In genomic region chr3:61589856-61590255, GRCh38 we compare ENCODE assay signal across 13 cellular contexts. TPM values are rescaled to one million over a fixed set of nuclear protein-coding genes. Genes with fewer than 3 reads are reported as not detected.
DNase-seq lines count a peak whose midpoint lies in the region.
"Had no signal": no experiment of that assay in that cellular context is flagged by ENCODE, and none has a peak within 500 bp of the region (broad histone marks: within the 10 kb centered on the region; RNA-seq: fewer than 3 reads in every experiment).

No MANE protein-coding gene starts in this region.

- peak; percentile 50 for DNase-seq in H4 (ENCODE audit: low spot score)
- peak; percentile 93 for DNase-seq in RPMI7951 (ENCODE audit: low read depth)
- no peak for DNase-seq in epithelial cell of prostate (ENCODE audit: low read depth, low spot score)
- DNase-seq in renal cortical epithelial cell (ENCODE audit: low read depth): peak; percentile 65
- no peak for DNase-seq in NCI-H2227 (lab: John Stamatoyannopoulos, UW; ENCODE audit: unreplicated experiment)
- DNase-seq in NCI-H1694 treated with DMSO at 0.1 percent for 48 hours (lab: John Stamatoyannopoulos, UW): no peak
- no peak for DNase-seq in NCI-H510A treated with DMSO at 0.1 percent for 48 hours (lab: John Stamatoyannopoulos, UW)
- DNase-seq: activated CD4-positive, alpha-beta T cell treated with anti-CD3 and anti-CD28 coated beads, Interleukin-2, amount 50 U/mL, for 4 hours; body of pancreas; effector CD4-positive, alpha-beta T cell; natural killer cell; NCI-H1694; T-helper 9 cell had no signal

- peak overlapping the region; percentile 29 for H3K27ac ChIP-seq in epithelial cell of prostate
- H3K27ac ChIP-seq: body of pancreas had no signal

RNA-seq across cellular contexts. Expression of gene PTPRG, which starts 28.5 kb away (rescaled TPM):
- total RNA-seq in H4 (2014; rRNA removed; shearing (Covaris generic)): 15.7 and 16.1 TPM in 2 replicates
- 43.0 and 44.9 TPM in 2 replicates for total RNA-seq in RPMI7951 (2014; rRNA removed; shearing (Covaris generic))
- total RNA-seq in renal cortical epithelial cell: 29.2 and 119 TPM in 2 replicates

Comparison
In these comparisons a context has a peak if more than half of its experiments do, and no peak if none do; other contexts are left out.
1. DNase-seq: peak in H4 (single experiment), RPMI7951 (single experiment) and renal cortical epithelial cell (single experiment); none in epithelial cell of prostate (single experiment), NCI-H2227 (single experiment), NCI-H1694 treated with DMSO at 0.1 percent for 48 hours (single experiment) and NCI-H510A treated with DMSO at 0.1 percent for 48 hours (single experiment).